10 cellular contexts compared by ENCODE assay signal in genomic region chr3:112092439-112093179, GRCh38. TPM values are rescaled to one million over a fixed set of nuclear protein-coding genes. Genes with fewer than 3 reads are reported as not detected.
DNase-seq lines count a peak whose midpoint lies in the region; ATAC-seq and TF ChIP-seq lines count a peak whose summit lies in the region.
"Had no signal": no experiment of that assay in that cellular context is flagged by ENCODE, and none has a peak within 500 bp of the region (broad histone marks: within the 10 kb centered on the region; RNA-seq: fewer than 3 reads in every experiment).

No MANE protein-coding gene starts in this region.

- peak overlapping the region; percentile 5 for H3K4me3 Mint-ChIP-seq in activated naive CD8-positive, alpha-beta T cell treated with anti-CD3 and anti-CD28 coated beads, Interleukin-2, amount 10 ng/mL, durations not matched to agents 7 days and 5 days
- no peak overlapping the region for H3K4me3 Mint-ChIP-seq in activated naive CD8-positive, alpha-beta T cell treated with anti-CD3 and anti-CD28 coated beads for 36 hours
- H3K4me3 Mint-ChIP-seq: stimulated activated naive CD8-positive, alpha-beta T cell treated with anti-CD3 and anti-CD28 coated beads, Interleukin-15, Interleukin-2, amounts not matched to agents 100 ng/mL and 50 ng/mL, for 24 hours had no signal

- no peak for TF ChIP-seq CTCF in heart left ventricle (IDR thresholded peaks at IDR 0.05)
- TF ChIP-seq CTCF in thyroid gland (IDR thresholded peaks at IDR 0.05) = no peak
- no peak for TF ChIP-seq CTCF in testis (IDR thresholded peaks at IDR 0.05)

- no peaks in the 10 kb centered on the region for H3K9me3 Mint-ChIP-seq in activated naive CD8-positive, alpha-beta T cell treated with anti-CD3 and anti-CD28 coated beads, Interleukin-2, amount 10 ng/mL, durations not matched to agents 7 days and 5 days
- H3K9me3 Mint-ChIP-seq in activated naive CD8-positive, alpha-beta T cell treated with anti-CD3 and anti-CD28 coated beads for 36 hours = no peaks in the 10 kb centered on the region
- H3K9me3 Mint-ChIP-seq: stimulated activated naive CD8-positive, alpha-beta T cell treated with anti-CD3 and anti-CD28 coated beads, Interleukin-15, Interleukin-2, amounts not matched to agents 100 ng/mL and 50 ng/mL, for 24 hours had no signal

- peak overlapping the region in 8 of 12 donors; percentile 0 to 32 (median 12) for H3K4me3 ChIP-seq in heart left ventricle
- H3K4me3 ChIP-seq in thyroid gland (replicated peaks in 1 of 3) = peak overlapping the region in 1 of 3 donors; percentile 2
- H3K4me3 ChIP-seq in testis = no peak overlapping the region
- H3K4me3 ChIP-seq: K562 had no signal

- WGBS in heart left ventricle, 4 donors = 28 to 39% (median 34%) methylated on average over 7 of the region's 7 CpGs
- WGBS in thyroid gland, 2 donors = 22 to 28% methylated on average over 7 of the region's 7 CpGs
- WGBS in testis, 2 donors = 41 to 47% methylated on average over 7 of the region's 7 CpGs

- H3K4me1 ChIP-seq in heart left ventricle (peaks cover 0 to 35% (median 23%) of the 10 kb centered on the region in 12 donors), thyroid gland (peaks cover 35 to 57% of the 10 kb centered on the region in 2 donors), testis (no peaks in the 10 kb centered on the region)

- H3K36me3 ChIP-seq in heart left ventricle (no peaks in the 10 kb centered on the region), thyroid gland (no peaks in the 10 kb centered on the region), testis (ENCODE audit: low read depth, missing control alignments) (no peaks in the 10 kb centered on the region)

- H3K27ac Mint-ChIP-seq in activated naive CD8-positive, alpha-beta T cell treated with anti-CD3 and anti-CD28 coated beads, Interleukin-2, amount 10 ng/mL, durations not matched to agents 7 days and 5 days = peak overlapping the region; percentile 44
- no peak overlapping the region for H3K27ac Mint-ChIP-seq in activated naive CD8-positive, alpha-beta T cell treated with anti-CD3 and anti-CD28 coated beads for 36 hours
- H3K27ac Mint-ChIP-seq: stimulated activated naive CD8-positive, alpha-beta T cell treated with anti-CD3 and anti-CD28 coated beads, Interleukin-15, Interleukin-2, amounts not matched to agents 100 ng/mL and 50 ng/mL, for 24 hours had no signal

- TF ChIP-seq POLR2A in heart left ventricle (IDR thresholded peaks at IDR 0.05) (no peak), thyroid gland (IDR thresholded peaks at IDR 0.05) (peak in 1 of 2 donors; percentile 45), testis (IDR thresholded peaks at IDR 0.05) (no peak)

- intact Hi-C loops in heart left ventricle (cut with DNase I) = no loop called here
- intact Hi-C loops in thyroid gland (cut with DNase I) = no loop called here
- intact Hi-C loops in testis (cut with DNase I; ENCODE audit: low total_unique reads) = no loop called here

- no peaks in the 10 kb centered on the region for H3K9me3 ChIP-seq in heart left ventricle
- no peaks in the 10 kb centered on the region for H3K9me3 ChIP-seq in thyroid gland
- no peaks in the 10 kb centered on the region for H3K9me3 ChIP-seq in testis

- POLR2A ChIA-PET in activated naive CD8-positive, alpha-beta T cell treated with anti-CD3 and anti-CD28 coated beads, Interleukin-2, amount 10 ng/mL, durations not matched to agents 7 days and 5 days (lab: Charles Lee) = no interaction called here

- H3K27me3 ChIP-seq in heart left ventricle = peaks cover 0 to 23% (median 0%) of the 10 kb centered on the region in 9 donors
- no peaks in the 10 kb centered on the region for H3K27me3 ChIP-seq in thyroid gland
- no peaks in the 10 kb centered on the region for H3K27me3 ChIP-seq in testis

- peaks cover 4% of the 10 kb centered on the region for H3K36me3 Mint-ChIP-seq in activated naive CD8-positive, alpha-beta T cell treated with anti-CD3 and anti-CD28 coated beads, Interleukin-2, amount 10 ng/mL, durations not matched to agents 7 days and 5 days
- H3K36me3 Mint-ChIP-seq in activated naive CD8-positive, alpha-beta T cell treated with anti-CD3 and anti-CD28 coated beads for 36 hours = peaks cover 3% of the 10 kb centered on the region

- ATAC-seq in activated naive CD8-positive, alpha-beta T cell treated with anti-CD3 and anti-CD28 coated beads, Interleukin-2, amount 10 ng/mL, durations not matched to agents 7 days and 5 days (ENCODE audit: low read depth) = no peak
- peak; percentile 75 to 80 (median 78) for ATAC-seq in heart left ventricle
- ATAC-seq: K562 had no signal

- H3K27ac ChIP-seq in heart left ventricle (peak overlapping the region in 11 of 12 donors; percentile 36 to 79 (median 67)), thyroid gland (peak overlapping the region; percentile 68 to 86 (median 83)), testis (no peak overlapping the region)

- no peak for DNase-seq in activated naive CD8-positive, alpha-beta T cell treated with anti-CD3 and anti-CD28 coated beads, Interleukin-2, amount 10 ng/mL, durations not matched to agents 7 days and 5 days
- DNase-seq in activated naive CD8-positive, alpha-beta T cell treated with anti-CD3 and anti-CD28 coated beads for 36 hours = no peak
- DNase-seq in NCI-H226 = peak; percentile 80
- no peak for DNase-seq in heart left ventricle
- DNase-seq in thyroid gland = peak; percentile 44
- no peak for DNase-seq in testis
- no peak for DNase-seq in hypothalamus (lab: John Stamatoyannopoulos, UW)
- DNase-seq in epidermal melanocyte (ENCODE audit: insufficient read length, low spot score) = no peak

- peaks cover 26% of the 10 kb centered on the region for H3K4me1 Mint-ChIP-seq in activated naive CD8-positive, alpha-beta T cell treated with anti-CD3 and anti-CD28 coated beads, Interleukin-2, amount 10 ng/mL, durations not matched to agents 7 days and 5 days
- H3K4me1 Mint-ChIP-seq in activated naive CD8-positive, alpha-beta T cell treated with anti-CD3 and anti-CD28 coated beads for 36 hours = peaks cover 30% of the 10 kb centered on the region

- H3K27me3 Mint-ChIP-seq in activated naive CD8-positive, alpha-beta T cell treated with anti-CD3 and anti-CD28 coated beads, Interleukin-2, amount 10 ng/mL, durations not matched to agents 7 days and 5 days = peaks cover 6% of the 10 kb centered on the region
- peaks cover 24% of the 10 kb centered on the region for H3K27me3 Mint-ChIP-seq in activated naive CD8-positive, alpha-beta T cell treated with anti-CD3 and anti-CD28 coated beads for 36 hours

RNA-seq across cellular contexts. Expression of gene C3orf52, which starts 6.4 kb away (rescaled TPM):
- 1 to 10 TPM; 2.1 to 3.1 TPM for total RNA-seq in activated naive CD8-positive, alpha-beta T cell treated with anti-CD3 and anti-CD28 coated beads, Interleukin-2, amount 10 ng/mL, durations not matched to agents 7 days and 5 days
- total RNA-seq in activated naive CD8-positive, alpha-beta T cell treated with anti-CD3 and anti-CD28 coated beads for 36 hours = 1 to 10 TPM; 3.4 to 4.5 TPM
- total RNA-seq in heart left ventricle = 1 to 10 TPM; 1.4 to 7.8 (median 4.9) TPM
- polyA plus RNA-seq in heart left ventricle = 1 to 10 TPM; 2.0 to 9.6 TPM
- total RNA-seq in thyroid gland = 10 to 100 TPM; 32.0 to 62.9 (median 45.9) TPM
- 10 to 100 TPM in 1 of 2 donors, 1 to 10 TPM in 1; 6.8 to 13.2 TPM for total RNA-seq in testis
- polyA plus RNA-seq in testis (ENCODE audit: insufficient read depth, low read depth, low replicate concordance) = 5.7 TPM

RNA-seq across cellular contexts. Expression of gene GCSAM, which starts 40.4 kb away (rescaled TPM):
- total RNA-seq in activated naive CD8-positive, alpha-beta T cell treated with anti-CD3 and anti-CD28 coated beads, Interleukin-2, amount 10 ng/mL, durations not matched to agents 7 days and 5 days = 10 to 100 TPM; 11.8 to 14.6 TPM
- 1 to 10 TPM; 7.5 to 8.5 TPM for total RNA-seq in activated naive CD8-positive, alpha-beta T cell treated with anti-CD3 and anti-CD28 coated beads for 36 hours
- total RNA-seq in heart left ventricle (under 1 TPM in 2 of 9 donors, not detected in 7; 0.27 to 0.59 TPM), thyroid gland (under 1 TPM in 2 of 4 donors, not detected in 2; 0.33 to 0.40 TPM), testis (under 1 TPM; 0.06 to 0.63 TPM)
- polyA plus RNA-seq in heart left ventricle (under 1 TPM in 1 of 2 donors, not detected in 1; 0.12 TPM), testis (ENCODE audit: insufficient read depth, low read depth, low replicate concordance) (0.42 TPM)
- total RNA-seq: K562 had no signal

RNA-seq across cellular contexts. Expression of gene TMPRSS7, which starts 58.1 kb away (rescaled TPM):
- not detected for total RNA-seq in activated naive CD8-positive, alpha-beta T cell treated with anti-CD3 and anti-CD28 coated beads, Interleukin-2, amount 10 ng/mL, durations not matched to agents 7 days and 5 days
- not detected for total RNA-seq in activated naive CD8-positive, alpha-beta T cell treated with anti-CD3 and anti-CD28 coated beads for 36 hours
- total RNA-seq in heart left ventricle = not detected
- not detected for polyA plus RNA-seq in heart left ventricle
- total RNA-seq in thyroid gland = under 1 TPM in 1 of 4 donors, not detected in 3; 0.11 TPM
- 1 to 10 TPM; 2.0 to 2.8 TPM for total RNA-seq in testis
- 5.8 TPM for polyA plus RNA-seq in testis (ENCODE audit: insufficient read depth, low read depth, low replicate concordance)
- total RNA-seq: K562 had no signal
- polyA plus RNA-seq: K562 had no signal

Comparison
In these comparisons a context has a peak if more than half of its experiments do, and no peak if none do; other contexts are left out.
1. DNase-seq: peak in NCI-H226 (single experiment) and thyroid gland (2 of 2); none in activated naive CD8-positive, alpha-beta T cell treated with anti-CD3 and anti-CD28 coated beads, Interleukin-2, amount 10 ng/mL, durations not matched to agents 7 days and 5 days (single experiment), activated naive CD8-positive, alpha-beta T cell treated with anti-CD3 and anti-CD28 coated beads for 36 hours (single experiment), heart left ventricle (0 of 5), testis (single experiment), hypothalamus (0 of 51) and epidermal melanocyte (single experiment).
2. H3K27ac ChIP-seq: peak in heart left ventricle (11 of 12) and thyroid gland (3 of 3); none in testis (0 of 2).
3. H3K4me3 ChIP-seq: peak in heart left ventricle (8 of 12); none in testis (0 of 2).
4. RNA of gene GCSAM, which starts 40.4 kb away (total RNA-seq): 11.8 to 14.6 TPM in activated naive CD8-positive, alpha-beta T cell treated with anti-CD3 and anti-CD28 coated beads, Interleukin-2, amount 10 ng/mL, durations not matched to agents 7 days and 5 days and 7.5 to 8.5 TPM in activated naive CD8-positive, alpha-beta T cell treated with anti-CD3 and anti-CD28 coated beads for 36 hours; 0.06 to 0.63 TPM in testis, 0.33 to 0.40 TPM in thyroid gland and 0.27 to 0.59 TPM in heart left ventricle; every median in the first group is over 4 times any median in the second.